In genomic region chr22:37425800-37426531, GRCh38 we compare ENCODE assay signal across 10 cellular contexts. TPM values are rescaled to one million over a fixed set of nuclear protein-coding genes. Genes with fewer than 3 reads are reported as not detected.
A peak's percentile ranks its signal among the peaks of the same experiment; 100 is the strongest.
DNase-seq lines count a peak whose midpoint lies in the region; ATAC-seq, FAIRE-seq and TF ChIP-seq lines count a peak whose summit lies in the region.
"Had no signal": no experiment of that assay in that cellular context is flagged by ENCODE, and none has a peak within 500 bp of the region (broad histone marks: within the 10 kb centered on the region; RNA-seq: fewer than 3 reads in every experiment).

No MANE protein-coding gene starts in this region.

- H3K27ac ChIP-seq in HUES48 (ENCODE audit: low read depth, low read length) (no peak overlapping the region), astrocyte (ENCODE audit: low read depth, low read length) (no peak overlapping the region), left ventricle myocardium inferior (replicated peaks) (no peak overlapping the region)

- H3K9me3 Mint-ChIP-seq in astrocyte (ENCODE audit: unreplicated experiment), result no peaks in the 10 kb centered on the region
- H3K9me3 Mint-ChIP-seq: T-helper 1 cell treated with Interleukin-12 subunit alpha and Interleukin-12 subunit beta and Interleukin-4 antibody, amounts not matched to agents 30 μg/mL and 1 μg/mL, for 36 hours had no signal

- peaks cover 53% of the 10 kb centered on the region for H3K27me3 ChIP-seq in HUES48 (ENCODE audit: control insufficient read depth, insufficient read depth, low read length)
- peaks cover 9% of the 10 kb centered on the region for H3K27me3 ChIP-seq in astrocyte (ENCODE audit: insufficient read depth, low read length)
- H3K27me3 ChIP-seq in left ventricle myocardium inferior (ENCODE audit: low read depth), result peaks cover 100% of the 10 kb centered on the region

- peak overlapping the region; percentile 54 for H2AFZ ChIP-seq in astrocyte (ENCODE audit: low read depth, low read length)

- H3K9ac ChIP-seq in HUES48 (ENCODE audit: low read depth, low read length) (no peak overlapping the region), astrocyte (ENCODE audit: low read length) (peak overlapping the region; percentile 56)

- no peak overlapping the region for H3K27ac Mint-ChIP-seq in astrocyte (ENCODE audit: unreplicated experiment)
- H3K27ac Mint-ChIP-seq: T-helper 1 cell treated with Interleukin-12 subunit alpha and Interleukin-12 subunit beta and Interleukin-4 antibody, amounts not matched to agents 30 μg/mL and 1 μg/mL, for 36 hours had no signal

- peaks cover 58% of the 10 kb centered on the region for H3K27me3 Mint-ChIP-seq in astrocyte (ENCODE audit: low read depth, unreplicated experiment)

- DNase-seq in AG08396 (ENCODE audit: low spot score) (peak; percentile 13), astrocyte (ENCODE audit: low read depth) (peak; percentile 73), kidney tubule cell (ENCODE audit: low spot score) (peak; percentile 58), inferior parietal cortex (ENCODE audit: extremely low spot score) (no peak), left ventricle myocardium inferior (no peak)

- TF ChIP-seq CTCF in astrocyte (IDR thresholded peaks at IDR 0.05; ENCODE audit: insufficient read depth, low read depth, low read length) (no peak), left ventricle myocardium inferior (IDR thresholded peaks at IDR 0.05; ENCODE audit: borderline replicate concordance) (no peak)

- H3K79me2 ChIP-seq in astrocyte (ENCODE audit: insufficient read depth, low read length), result no peaks in the 10 kb centered on the region

- H3K9me3 ChIP-seq in HUES48 (ENCODE audit: control insufficient read depth, insufficient read depth, low read length), result no peaks in the 10 kb centered on the region
- H3K9me3 ChIP-seq in astrocyte (ENCODE audit: insufficient read depth, low read depth, low read length), result no peaks in the 10 kb centered on the region
- no peaks in the 10 kb centered on the region for H3K9me3 ChIP-seq in left ventricle myocardium inferior (replicated peaks)

- no peaks in the 10 kb centered on the region for H3K36me3 Mint-ChIP-seq in astrocyte (ENCODE audit: low read depth, unreplicated experiment)

- peaks cover 8% of the 10 kb centered on the region for H4K20me1 ChIP-seq in astrocyte (ENCODE audit: insufficient read depth, low read length)

- H3K4me1 ChIP-seq in HUES48 (ENCODE audit: control insufficient read depth, insufficient read depth, low read length), result peaks cover 6% of the 10 kb centered on the region; the same call in 1 of the 2 replicates
- peaks cover 18% of the 10 kb centered on the region for H3K4me1 ChIP-seq in astrocyte (ENCODE audit: insufficient read depth, low read length)
- H3K4me1 ChIP-seq in left ventricle myocardium inferior, result peaks cover 16% of the 10 kb centered on the region

- H3K4me3 ChIP-seq in HUES48 (ENCODE audit: low read depth, low read length) (peak overlapping the region; percentile 51; the same call in 1 of the 2 replicates), astrocyte (ENCODE audit: insufficient read depth, low read depth, low read length) (peak overlapping the region; percentile 54), left ventricle myocardium inferior (no peak overlapping the region)

- H3K4me1 Mint-ChIP-seq in astrocyte (ENCODE audit: low read depth, unreplicated experiment), result peaks cover 10% of the 10 kb centered on the region

- no peak for ATAC-seq in HG03432 (IDR thresholded peaks at IDR 0.05; ENCODE audit: unreplicated experiment)
- ATAC-seq in HG02623 (IDR thresholded peaks at IDR 0.05; ENCODE audit: unreplicated experiment), result no peak

- H3K36me3 ChIP-seq in HUES48 (ENCODE audit: control insufficient read depth, insufficient read depth, low read length) (no peaks in the 10 kb centered on the region), astrocyte (ENCODE audit: insufficient read depth, low read length) (no peaks in the 10 kb centered on the region), left ventricle myocardium inferior (no peaks in the 10 kb centered on the region)

- intact Hi-C loops in left ventricle myocardium inferior (cut with micrococcal nuclease), result no loop called here

- peak overlapping the region; percentile 82 for H3K4me3 Mint-ChIP-seq in astrocyte (ENCODE audit: unreplicated experiment)
- H3K4me3 Mint-ChIP-seq: T-helper 1 cell treated with Interleukin-12 subunit alpha and Interleukin-12 subunit beta and Interleukin-4 antibody, amounts not matched to agents 30 μg/mL and 1 μg/mL, for 36 hours had no signal

- peak overlapping the region; percentile 87 for H3K4me2 ChIP-seq in astrocyte (ENCODE audit: low read length)

- no peak for FAIRE-seq in astrocyte (lab: Jason Lieb, UNC)
- FAIRE-seq: G401.6 had no signal

RNA-seq across cellular contexts. Expression of gene ELFN2, which starts 1.3 kb away (rescaled TPM):
- total RNA-seq in astrocyte (2.8 and 3.0 TPM in 2 replicates), left ventricle myocardium inferior (not detected)

Comparison
In these comparisons a context has a peak if more than half of its experiments do, and no peak if none do; other contexts are left out.
1. DNase-seq: peak in AG08396 (single experiment), astrocyte (single experiment) and kidney tubule cell (single experiment); none in inferior parietal cortex (single experiment) and left ventricle myocardium inferior (single experiment).